1 cellular context compared by ENCODE assay signal in the genomic region with DNA sequence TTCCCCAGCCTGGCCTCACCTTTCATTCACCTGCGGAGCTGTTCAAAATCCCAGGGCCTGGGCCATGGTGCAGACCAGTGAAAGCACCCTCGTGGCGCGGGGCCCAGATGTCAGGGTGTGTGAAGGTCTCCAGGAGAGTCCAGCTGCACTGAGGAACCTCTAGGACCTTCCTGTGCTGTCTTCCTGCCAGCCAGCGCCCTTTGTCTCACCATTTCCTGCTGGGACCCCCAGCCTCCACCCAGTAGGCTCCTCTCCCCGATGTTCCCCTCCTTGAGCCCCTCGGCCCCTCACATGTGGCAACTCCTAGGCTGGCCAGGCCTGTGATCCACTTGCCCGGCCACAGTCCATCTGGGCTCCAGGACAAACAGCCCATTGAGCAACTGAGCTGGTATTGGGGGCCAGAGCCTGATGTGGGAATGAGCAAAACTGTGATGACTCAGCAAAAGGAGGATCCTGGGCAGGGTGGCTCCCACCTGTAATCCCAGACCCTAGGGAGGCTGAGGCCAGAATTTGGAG.
A peak's percentile ranks its signal among the peaks of the same experiment; 100 is the strongest.
TF ChIP-seq lines count a peak whose summit lies in the region.

No MANE protein-coding gene starts in this region.

TF ChIP-seq in HepG2, 621 proteins besides CTCF, POLR2A, EP300 and RAD21 (continued from another document and continues in another):
- TF ChIP-seq CREB3 (CRISPR knock-in tag; IDR thresholded peaks at IDR 0.05) (no peak), ZBTB42 (CRISPR knock-in tag; IDR thresholded peaks at IDR 0.05) (0 out of 2 replicates have a peak, but pooled peaks have one; percentile 33), ZNF724P (CRISPR knock-in tag; IDR thresholded peaks at IDR 0.05; ENCODE audit: borderline replicate concordance) (no peak), DNMT1 (CRISPR knock-in tag; IDR thresholded peaks at IDR 0.05) (0 out of 2 replicates have a peak, but pooled peaks have one; percentile 40), ZNF205 (CRISPR knock-in tag; IDR thresholded peaks at IDR 0.05) (no peak), GABPA (IDR thresholded peaks at IDR 0.05; ENCODE audit: low read depth, low read length) (no peak), GABPA (CRISPR knock-in tag; IDR thresholded peaks at IDR 0.05; ENCODE audit: low read depth) (no peak), AKAP8 (CRISPR knock-in tag; IDR thresholded peaks at IDR 0.05) (no peak), MEIS1 (CRISPR knock-in tag; IDR thresholded peaks at IDR 0.05; ENCODE audit: borderline replicate concordance) (no peak), NFE2 (CRISPR knock-in tag; IDR thresholded peaks at IDR 0.05) (peak; percentile 83), ARID5B (CRISPR knock-in tag; IDR thresholded peaks at IDR 0.05) (no peak), THAP9 (CRISPR knock-in tag; IDR thresholded peaks at IDR 0.05; ENCODE audit: borderline replicate concordance) (peak; percentile 33; the same call in 1 of the 2 replicates), PRDM4 (CRISPR knock-in tag; IDR thresholded peaks at IDR 0.05; ENCODE audit: borderline replicate concordance) (no peak), ZNF136 (CRISPR knock-in tag; IDR thresholded peaks at IDR 0.05; ENCODE audit: low read depth) (no peak), TOE1 (CRISPR knock-in tag; IDR thresholded peaks at IDR 0.05) (no peak), SNAPC4 (CRISPR knock-in tag; IDR thresholded peaks at IDR 0.05) (no peak), ZNF225 (CRISPR knock-in tag; IDR thresholded peaks at IDR 0.05) (no peak), PLRG1 (conservative IDR thresholded peaks at IDR 0.05) (no peak), CHD4 (IDR thresholded peaks at IDR 0.05; ENCODE audit: borderline replicate concordance, low read length) (no peak), ZNF253 (CRISPR knock-in tag; IDR thresholded peaks at IDR 0.05; ENCODE audit: borderline replicate concordance) (no peak), ZNF280D (CRISPR knock-in tag; IDR thresholded peaks at IDR 0.05) (no peak), HES4 (CRISPR knock-in tag; IDR thresholded peaks at IDR 0.05; ENCODE audit: borderline replicate concordance) (no peak), ZNF713 (CRISPR knock-in tag; IDR thresholded peaks at IDR 0.05) (no peak), SRY (CRISPR knock-in tag; IDR thresholded peaks at IDR 0.05) (peak; percentile 81; the same call in 1 of the 2 replicates), ZNF224 (CRISPR knock-in tag; IDR thresholded peaks at IDR 0.05) (no peak), KAT2B (IDR thresholded peaks at IDR 0.05; ENCODE audit: borderline replicate concordance, low read depth, low read length) (no peak)
- TF ChIP-seq, protein P1, sequence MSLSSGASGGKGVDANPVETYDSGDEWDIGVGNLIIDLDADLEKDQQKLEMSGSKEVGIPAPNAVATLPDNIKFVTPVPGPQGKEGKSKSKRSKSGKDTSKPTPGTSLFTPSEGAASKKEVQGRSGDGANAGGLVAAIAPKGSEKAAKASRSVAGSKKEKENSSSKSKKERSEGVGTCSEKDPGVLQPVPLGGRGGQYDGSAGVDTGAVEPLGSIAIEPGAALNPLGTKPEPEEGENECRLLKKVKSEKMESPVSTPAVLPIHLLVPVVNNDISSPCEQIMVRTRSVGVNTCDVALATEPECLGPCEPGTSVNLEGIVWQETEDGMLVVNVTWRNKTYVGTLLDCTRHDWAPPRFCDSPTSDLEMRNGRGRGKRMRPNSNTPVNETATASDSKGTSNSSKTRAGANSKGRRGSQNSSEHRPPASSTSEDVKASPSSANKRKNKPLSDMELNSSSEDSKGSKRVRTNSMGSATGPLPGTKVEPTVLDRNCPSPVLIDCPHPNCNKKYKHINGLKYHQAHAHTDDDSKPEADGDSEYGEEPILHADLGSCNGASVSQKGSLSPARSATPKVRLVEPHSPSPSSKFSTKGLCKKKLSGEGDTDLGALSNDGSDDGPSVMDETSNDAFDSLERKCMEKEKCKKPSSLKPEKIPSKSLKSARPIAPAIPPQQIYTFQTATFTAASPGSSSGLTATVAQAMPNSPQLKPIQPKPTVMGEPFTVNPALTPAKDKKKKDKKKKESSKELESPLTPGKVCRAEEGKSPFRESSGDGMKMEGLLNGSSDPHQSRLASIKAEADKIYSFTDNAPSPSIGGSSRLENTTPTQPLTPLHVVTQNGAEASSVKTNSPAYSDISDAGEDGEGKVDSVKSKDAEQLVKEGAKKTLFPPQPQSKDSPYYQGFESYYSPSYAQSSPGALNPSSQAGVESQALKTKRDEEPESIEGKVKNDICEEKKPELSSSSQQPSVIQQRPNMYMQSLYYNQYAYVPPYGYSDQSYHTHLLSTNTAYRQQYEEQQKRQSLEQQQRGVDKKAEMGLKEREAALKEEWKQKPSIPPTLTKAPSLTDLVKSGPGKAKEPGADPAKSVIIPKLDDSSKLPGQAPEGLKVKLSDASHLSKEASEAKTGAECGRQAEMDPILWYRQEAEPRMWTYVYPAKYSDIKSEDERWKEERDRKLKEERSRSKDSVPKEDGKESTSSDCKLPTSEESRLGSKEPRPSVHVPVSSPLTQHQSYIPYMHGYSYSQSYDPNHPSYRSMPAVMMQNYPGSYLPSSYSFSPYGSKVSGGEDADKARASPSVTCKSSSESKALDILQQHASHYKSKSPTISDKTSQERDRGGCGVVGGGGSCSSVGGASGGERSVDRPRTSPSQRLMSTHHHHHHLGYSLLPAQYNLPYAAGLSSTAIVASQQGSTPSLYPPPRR (CRISPR knock-in tag; IDR thresholded peaks at IDR 0.05; ENCODE audit: borderline replicate concordance) = peak; percentile 27; the same call in 1 of the 2 replicates
